ENCODE assay signal across 8 cellular contexts in the genomic region with DNA sequence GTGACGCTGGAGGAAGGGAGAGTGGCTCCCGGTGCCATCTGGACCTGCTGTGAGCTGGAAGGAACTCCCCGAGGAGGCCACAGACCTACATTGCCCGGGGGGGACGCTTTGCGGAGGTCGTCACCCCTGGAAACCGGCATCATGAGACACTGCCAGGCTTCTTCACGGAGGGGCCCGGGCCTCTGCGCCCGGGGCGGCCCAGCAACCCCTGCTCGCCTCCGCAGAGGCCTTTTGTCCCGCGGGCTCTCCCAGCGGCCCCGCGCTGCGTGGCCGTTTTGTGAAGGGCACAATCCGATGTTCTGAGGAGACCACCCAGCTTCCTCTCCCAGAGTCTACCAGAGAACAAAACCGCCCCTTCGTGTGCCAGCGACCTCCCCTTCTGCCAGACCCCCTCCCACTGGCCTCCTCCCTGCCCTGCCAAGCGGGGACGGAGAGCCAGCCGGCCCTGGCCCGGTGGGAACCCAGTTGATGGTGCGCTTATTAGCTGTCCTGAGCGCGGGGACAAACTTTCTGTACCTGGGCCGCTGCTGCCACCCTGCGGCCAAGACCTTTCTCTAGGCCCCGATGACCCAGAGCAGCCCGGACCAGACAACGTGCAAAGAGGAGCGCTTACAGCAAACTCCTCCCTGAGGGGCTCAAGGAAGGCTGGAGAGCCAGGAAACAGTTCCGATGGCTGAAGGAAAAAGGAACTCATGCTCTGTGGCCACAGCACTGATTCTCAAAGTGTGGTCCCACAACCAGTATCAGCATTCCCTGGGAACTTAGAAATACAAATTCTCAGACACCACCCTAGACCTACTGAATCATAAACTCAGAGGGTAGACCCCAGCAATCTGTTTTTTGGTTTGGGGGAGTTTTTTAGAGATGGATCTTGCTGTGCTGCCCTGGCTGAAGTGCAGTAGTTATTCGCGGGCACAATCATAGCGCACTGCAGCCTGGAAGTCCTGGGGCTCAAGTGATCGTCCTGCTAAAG.
A peak's percentile ranks its signal among the peaks of the same experiment; 100 is the strongest.
DNase-seq lines count a peak whose midpoint lies in the region; ATAC-seq and TF ChIP-seq lines count a peak whose summit lies in the region.

No MANE protein-coding gene starts in this region.

- H3K4me1 ChIP-seq in adipocyte (ENCODE audit: control insufficient read depth, insufficient read depth, low read length) (peaks cover 34% of the 10 kb centered on the region), left ventricle myocardium inferior (peaks cover 49% of the 10 kb centered on the region), parathyroid adenoma (no peaks in the 10 kb centered on the region), SJCRH30 (no peaks in the 10 kb centered on the region)

- CTCF ChIA-PET in BJ (lab: Yijun Ruan, JAX) = interaction anchor here (0.6 to 7.7 kb wide), 25 partner anchors 9 to 614 kb away, joined by 3 to 267 read pairs (median 4); a partner anchor contains a TSS

- no peaks in the 10 kb centered on the region for H3K79me2 ChIP-seq in parathyroid adenoma

- intact Hi-C loops in left ventricle myocardium inferior (cut with micrococcal nuclease) = no loop called here

- TF ChIP-seq CTCF in BJ (IDR thresholded peaks at IDR 0.05; ENCODE audit: insufficient read depth, low read depth, low read length) (peak; percentile 82), left ventricle myocardium inferior (IDR thresholded peaks at IDR 0.05; ENCODE audit: borderline replicate concordance) (peak; percentile 79), parathyroid adenoma (IDR thresholded peaks at IDR 0.05) (peak; percentile 48)

- H3K9me3 ChIP-seq in adipocyte (ENCODE audit: control insufficient read depth, low read length) (no peaks in the 10 kb centered on the region), left ventricle myocardium inferior (replicated peaks) (no peaks in the 10 kb centered on the region), parathyroid adenoma (ENCODE audit: control insufficient read depth, low read length) (no peaks in the 10 kb centered on the region), SJCRH30 (replicated peaks) (no peaks in the 10 kb centered on the region)

- H3K27ac ChIP-seq in left ventricle myocardium inferior (replicated peaks) (peak overlapping the region; percentile 85), parathyroid adenoma (no peak overlapping the region), SJCRH30 (no peak overlapping the region)

- H3K9ac ChIP-seq in adipocyte (ENCODE audit: low read length) (peak overlapping the region; percentile 58), parathyroid adenoma (no peak overlapping the region)

- POLR2A ChIA-PET in BJ (lab: Charles Lee) = no interaction called here

- H3K4me2 ChIP-seq in parathyroid adenoma (ENCODE audit: low read length) = no peak overlapping the region

- ATAC-seq in GM18907 (IDR thresholded peaks at IDR 0.05; ENCODE audit: unreplicated experiment) = peak; percentile 73
- ATAC-seq in HG03095 (IDR thresholded peaks at IDR 0.05; ENCODE audit: unreplicated experiment) = peak; percentile 50

- H3K36me3 ChIP-seq in BJ (ENCODE audit: control insufficient read depth, insufficient read depth, low read length) = no peaks in the 10 kb centered on the region
- H3K36me3 ChIP-seq in adipocyte (ENCODE audit: control insufficient read depth, insufficient read depth, low read length, severe bottlenecking) = no peaks in the 10 kb centered on the region
- no peaks in the 10 kb centered on the region for H3K36me3 ChIP-seq in left ventricle myocardium inferior
- H3K36me3 ChIP-seq in parathyroid adenoma (ENCODE audit: control insufficient read depth, insufficient read depth, low read length) = no peaks in the 10 kb centered on the region
- no peaks in the 10 kb centered on the region for H3K36me3 ChIP-seq in SJCRH30

- DNase-seq in BJ (ENCODE audit: low read depth) (no peak), NOMO-1 treated with dmso at 0.1 percent for 144 hours (lab: John Stamatoyannopoulos, UW; ENCODE audit: unreplicated experiment) (peak; percentile 77), adipocyte (ENCODE audit: low read depth) (peak; percentile 75), left ventricle myocardium inferior (peak; percentile 82), SJCRH30 (no peak)

- peak overlapping the region; percentile 30 for H2AFZ ChIP-seq in parathyroid adenoma

- H3K27me3 ChIP-seq in BJ (ENCODE audit: control insufficient read depth, insufficient read depth, low read length) (peaks cover 4% of the 10 kb centered on the region; the same call in 1 of the 2 replicates), adipocyte (replicated peaks; ENCODE audit: control insufficient read depth, insufficient read depth, low read length) (peaks cover 4% of the 10 kb centered on the region), left ventricle myocardium inferior (ENCODE audit: low read depth) (peaks cover 6% of the 10 kb centered on the region), parathyroid adenoma (ENCODE audit: control insufficient read depth, insufficient read depth, low read length) (no peaks in the 10 kb centered on the region), SJCRH30 (no peaks in the 10 kb centered on the region; the same call in 1 of the 2 replicates)

- H3K4me3 ChIP-seq in BJ (ENCODE audit: low read depth, low read length) = peak overlapping the region; percentile 16; the same call in 1 of the 2 replicates
- H3K4me3 ChIP-seq in adipocyte (ENCODE audit: low read length) = peak overlapping the region; percentile 56
- H3K4me3 ChIP-seq in left ventricle myocardium inferior = peak overlapping the region; percentile 51
- H3K4me3 ChIP-seq in parathyroid adenoma (ENCODE audit: low read depth, low read length) = no peak overlapping the region
- no peak overlapping the region for H3K4me3 ChIP-seq in SJCRH30

Comparison
In these comparisons a context has a peak if more than half of its experiments do, and no peak if none do; other contexts are left out.
1. DNase-seq: peak in NOMO-1 treated with dmso at 0.1 percent for 144 hours (single experiment), adipocyte (single experiment) and left ventricle myocardium inferior (single experiment); none in BJ (single experiment) and SJCRH30 (0 of 2).
2. H3K4me3 ChIP-seq: peak in BJ (single experiment), adipocyte (single experiment) and left ventricle myocardium inferior (single experiment); none in parathyroid adenoma (single experiment) and SJCRH30 (single experiment).
3. Peak in every context shown above with its lines, with median percentiles within 50 percentile points of each other: CTCF ChIP-seq.